In genomic region chr6:151961809-151962208, GRCh38 we compare ENCODE assay signal across 18 cellular contexts.
A peak's percentile ranks its signal among the peaks of the same experiment; 100 is the strongest.
DNase-seq lines count a peak whose midpoint lies in the region; ATAC-seq and TF ChIP-seq lines count a peak whose summit lies in the region.
"Had no signal": no experiment of that assay in that cellular context is flagged by ENCODE, and none has a peak within 500 bp of the region (broad histone marks: within the 10 kb centered on the region; RNA-seq: fewer than 3 reads in every experiment).

No MANE protein-coding gene starts in this region.

- peak; percentile 9 for DNase-seq in activated CD4-positive, alpha-beta T cell treated with anti-CD3 and anti-CD28 coated beads for 36 hours
- DNase-seq in activated CD4-positive, alpha-beta T cell treated with anti-CD3 and anti-CD28 coated beads, Interleukin-2, amount 50 U/mL, for 48 hours = no peak
- peak; percentile 42 for DNase-seq in M059J (ENCODE audit: low read depth)
- DNase-seq in fibroblast of mammary gland (ENCODE audit: low read depth) = peak; percentile 12
- DNase-seq in MM.1S = no peak
- DNase-seq in LoVo (ENCODE audit: low spot score) = no peak
- DNase-seq: DMS153, H9, Kasumi-1, NCI-H1048, NCI-H146, NCI-H345, NCI-H69 had no signal

- no peak overlapping the region for H3K4me3 Mint-ChIP-seq in activated CD4-positive, alpha-beta T cell treated with anti-CD3 and anti-CD28 coated beads for 36 hours
- H3K4me3 Mint-ChIP-seq: H9 had no signal

- intact Hi-C loops in activated CD4-positive, alpha-beta T cell treated with anti-CD3 and anti-CD28 coated beads for 36 hours (cut with DNase I, micrococcal nuclease) = loop anchor here (5.0 to 10.0 kb wide), 3 partner anchors 195 to 285 kb away; no protein-coding TSS in a partner anchor

- POLR2A ChIA-PET in activated CD4-positive, alpha-beta T cell treated with anti-CD3 and anti-CD28 coated beads for 36 hours (lab: Charles Lee) = no interaction called here

- H3K4me2 ChIP-seq in BLaER1 (0 out of 2 replicates have a peak overlapping the region, but pooled peaks have one; percentile 1), MM.1S (ENCODE audit: low read depth, low read length) (no peak overlapping the region)

- H2AFZ ChIP-seq in MM.1S (ENCODE audit: low read length) = no peak overlapping the region

- peaks cover 23% of the 10 kb centered on the region for H3K27me3 Mint-ChIP-seq in activated CD4-positive, alpha-beta T cell treated with anti-CD3 and anti-CD28 coated beads for 36 hours

- H3K9ac ChIP-seq in BLaER1 = no peak overlapping the region
- no peak overlapping the region for H3K9ac ChIP-seq in MM.1S (ENCODE audit: low read length)

- H3K9me3 ChIP-seq in BLaER1 = no peaks in the 10 kb centered on the region
- no peaks in the 10 kb centered on the region for H3K9me3 ChIP-seq in MM.1S (replicated peaks; ENCODE audit: insufficient read depth, low read length)

- H3K4me1 ChIP-seq in BLaER1 (peaks cover 8% of the 10 kb centered on the region), MM.1S (ENCODE audit: low read length) (no peaks in the 10 kb centered on the region)

- no peaks in the 10 kb centered on the region for H3F3A ChIP-seq in MM.1S (ENCODE audit: insufficient read depth, low read length)

- H3K27ac Mint-ChIP-seq in activated CD4-positive, alpha-beta T cell treated with anti-CD3 and anti-CD28 coated beads for 36 hours = no peak overlapping the region

- CTCF ChIA-PET in activated CD4-positive, alpha-beta T cell treated with anti-CD3 and anti-CD28 coated beads for 36 hours (lab: Charles Lee) = interaction anchor here (0.9 to 1.0 kb wide), 2 partner anchors 9 to 10 kb away, joined by 3 to 4 read pairs; no protein-coding TSS in a partner anchor

- no peak for TF ChIP-seq CTCF in fibroblast of mammary gland (conservative IDR thresholded peaks at IDR 0.05; ENCODE audit: control insufficient read depth, insufficient read depth, low read depth, low read length)
- no peak for TF ChIP-seq CTCF in MM.1S (IDR thresholded peaks at IDR 0.05; ENCODE audit: low read length)

- H3K27ac ChIP-seq in BLaER1 (no peak overlapping the region), MM.1S (ENCODE audit: low read length) (no peak overlapping the region)
- H3K27ac ChIP-seq: C4-2B, SK-N-MC had no signal

- no peaks in the 10 kb centered on the region for H3K9me2 ChIP-seq in MM.1S (replicated peaks; ENCODE audit: insufficient read depth, low read length)

- no peaks in the 10 kb centered on the region for H3K79me2 ChIP-seq in MM.1S (ENCODE audit: low read length)

- H3K27me3 ChIP-seq in BLaER1 (peaks cover 43% of the 10 kb centered on the region), MM.1S (replicated peaks; ENCODE audit: insufficient read depth, low read length) (no peaks in the 10 kb centered on the region)

- H3K4me3 ChIP-seq in BLaER1 = no peak overlapping the region
- H3K4me3 ChIP-seq in fibroblast of mammary gland (ENCODE audit: control insufficient read depth, low read depth, low read length) = no peak overlapping the region
- H3K4me3 ChIP-seq in MM.1S (ENCODE audit: low read length) = no peak overlapping the region
- H3K4me3 ChIP-seq: GM12878, SK-N-MC had no signal

- no peaks in the 10 kb centered on the region for H3K36me3 ChIP-seq in BLaER1
- no peaks in the 10 kb centered on the region for H3K36me3 ChIP-seq in MM.1S (replicated peaks; ENCODE audit: insufficient read depth, low read length)

- H3K36me3 Mint-ChIP-seq in activated CD4-positive, alpha-beta T cell treated with anti-CD3 and anti-CD28 coated beads for 36 hours (ENCODE audit: low read depth) = no peaks in the 10 kb centered on the region

- H3K9me3 Mint-ChIP-seq in activated CD4-positive, alpha-beta T cell treated with anti-CD3 and anti-CD28 coated beads for 36 hours (ENCODE audit: low read depth) = peaks cover 7% of the 10 kb centered on the region
- H3K9me3 Mint-ChIP-seq: H9 had no signal

- ATAC-seq in activated CD4-positive, alpha-beta T cell treated with anti-CD3 and anti-CD28 coated beads for 36 hours = peak; percentile 66
- ATAC-seq in HG03039 (IDR thresholded peaks at IDR 0.05; ENCODE audit: unreplicated experiment) = no peak

- H3K4me1 Mint-ChIP-seq in activated CD4-positive, alpha-beta T cell treated with anti-CD3 and anti-CD28 coated beads for 36 hours = peaks cover 18% of the 10 kb centered on the region
- H3K4me1 Mint-ChIP-seq: H9 had no signal

- H4K20me1 ChIP-seq in BLaER1 (no peaks in the 10 kb centered on the region), MM.1S (ENCODE audit: insufficient read depth, low read length) (no peaks in the 10 kb centered on the region)

Comparison
In these comparisons a context has a peak if more than half of its experiments do, and no peak if none do; other contexts are left out.
1. DNase-seq: peak in activated CD4-positive, alpha-beta T cell treated with anti-CD3 and anti-CD28 coated beads for 36 hours (single experiment), M059J (single experiment) and fibroblast of mammary gland (single experiment); none in activated CD4-positive, alpha-beta T cell treated with anti-CD3 and anti-CD28 coated beads, Interleukin-2, amount 50 U/mL, for 48 hours (0 of 2), MM.1S (single experiment) and LoVo (single experiment).